35 cellular contexts compared by ENCODE assay signal in genomic region chr6:141977782-141978181, GRCh38.
DNase-seq lines count a peak whose midpoint lies in the region; ATAC-seq, FAIRE-seq and TF ChIP-seq lines count a peak whose summit lies in the region.
"Had no signal": no experiment of that assay in that cellular context is flagged by ENCODE, and none has a peak within 500 bp of the region (broad histone marks: within the 10 kb centered on the region; RNA-seq: fewer than 3 reads in every experiment).

No MANE protein-coding gene starts in this region.

- H3F3A ChIP-seq in neural cell (ENCODE audit: insufficient read depth, low read length, poor library complexity, severe bottlenecking), result no peaks in the 10 kb centered on the region

- H3K27ac ChIP-seq in HepG2 (ENCODE audit: extremely low read length, insufficient read depth, low read length), result no peak overlapping the region
- no peak overlapping the region for H3K27ac ChIP-seq in right lobe of liver
- no peak overlapping the region for H3K27ac ChIP-seq in HEK293 (ENCODE audit: extremely low read depth, low read depth, low read length)
- H3K27ac ChIP-seq in neural cell (ENCODE audit: low read length), result no peak overlapping the region
- H3K27ac ChIP-seq: 22Rv1; A549; BLaER1; BLaER1 treated with 17β-estradiol and CSF1 and Interleukin-3, amounts not matched to agents 10 nM and 100 nM; C4-2B had no signal

- TF ChIP-seq EP300 in HepG2 (IDR thresholded peaks at IDR 0.05; ENCODE audit: low read depth in 2 of 2, low read length in 2 of 2) (no peak), HepG2 (CRISPR knock-in tag; IDR thresholded peaks at IDR 0.05; ENCODE audit: borderline replicate concordance) (no peak), neural cell (conservative IDR thresholded peaks at IDR 0.05; ENCODE audit: poor library complexity, severe bottlenecking) (peak; percentile 79)

- 15% methylated on average over 2 of the region's 2 CpGs for WGBS in HepG2 (ENCODE audit: low lambda C conversion rate)
- WGBS in right lobe of liver (ENCODE audit: insufficient coverage, low coverage, low lambda C conversion rate, missing lambda C conversion rate), result 89% methylated on average over 2 of the region's 2 CpGs

- TF ChIP-seq CTCF in HepG2 (CRISPR knock-in tag; IDR thresholded peaks at IDR 0.05), result no peak
- no peak for TF ChIP-seq CTCF in right lobe of liver (IDR thresholded peaks at IDR 0.05)
- no peak for TF ChIP-seq CTCF in HEK293 (tag by site-specific recombination; IDR thresholded peaks at IDR 0.05)
- no peak for TF ChIP-seq CTCF in neural cell (IDR thresholded peaks at IDR 0.05; ENCODE audit: poor library complexity, severe bottlenecking)

- H3K4me1 ChIP-seq in HepG2 (ENCODE audit: insufficient read depth, low read length) (no peaks in the 10 kb centered on the region), right lobe of liver (no peaks in the 10 kb centered on the region), HEK293 (ENCODE audit: control insufficient read depth, insufficient read depth, low read length) (no peaks in the 10 kb centered on the region)
- H3K4me1 ChIP-seq: A549; BE2C; BLaER1; BLaER1 treated with 17β-estradiol and CSF1 and Interleukin-3, amounts not matched to agents 10 nM and 100 nM; Caco-2 had no signal

- H3K9me3 ChIP-seq in HepG2 (ENCODE audit: low read length) (no peaks in the 10 kb centered on the region), right lobe of liver (no peaks in the 10 kb centered on the region), HEK293 (ENCODE audit: control insufficient read depth, insufficient read depth, low read depth, low read length) (no peaks in the 10 kb centered on the region), neural cell (ENCODE audit: low read length) (no peaks in the 10 kb centered on the region), T-helper 17 cell (ENCODE audit: control insufficient read depth, low read length, poor library complexity, severe bottlenecking) (no peaks in the 10 kb centered on the region)
- H3K9me3 ChIP-seq: A549; BE2C; BLaER1; BLaER1 treated with 17β-estradiol and CSF1 and Interleukin-3, amounts not matched to agents 10 nM and 100 nM; Caco-2 had no signal

- intact Hi-C loops in HepG2 (cut with micrococcal nuclease; ENCODE audit: unreplicated experiment) (no loop called here), right lobe of liver (cut with DNase I) (no loop called here)

- H3K27me3 ChIP-seq in HepG2 (ENCODE audit: control insufficient read depth in 1 of 2, insufficient read depth in 2 of 2, low read length in 2 of 2) (0 out of 5 replicates have a peak, but pooled peaks cover 0 to 1% of the 10 kb centered on the region in 2 experiments), right lobe of liver (no peaks in the 10 kb centered on the region), neural cell (ENCODE audit: insufficient read depth, low read depth, low read length) (no peaks in the 10 kb centered on the region)
- H3K27me3 ChIP-seq: BE2C; BLaER1; BLaER1 treated with 17β-estradiol and CSF1 and Interleukin-3, amounts not matched to agents 10 nM and 100 nM had no signal

- DNase-seq in HepG2 (ENCODE audit: low spot score) (no peak), right lobe of liver (no peak), T-helper 17 cell (no peak)
- no peak for DNase-seq in activated CD4-positive, alpha-beta memory T cell treated with anti-CD3 and anti-CD28 coated beads, Interleukin-2, amount 10 ng/mL, durations not matched to agents 7 days and 5 days
- DNase-seq: 8988T; ACHN; AML-193; BE2C; C1 segment of cervical spinal cord; Caco-2; Calu3; CD4-positive, alpha-beta memory T cell; CD4-positive, alpha-beta T cell; CD4-positive, CD25-positive, alpha-beta regulatory T cell; CD8-positive, alpha-beta memory T cell; CD8-positive, alpha-beta T cell; COR-L47; DMS 273 treated with DMSO at 0.1 percent for 48 hours; DMS153; DMS53; DMS79; DMS79 treated with DMSO at 0.1 percent for 48 hours; DND-41; EL had no signal

- POLR2A ChIA-PET in HepG2 (lab: Yijun Ruan, JAX), result no interaction called here
- POLR2A ChIA-PET in HEK293 (lab: Yijun Ruan, JAX), result no interaction called here
- POLR2A ChIA-PET in activated CD4-positive, alpha-beta memory T cell treated with anti-CD3 and anti-CD28 coated beads, Interleukin-2, amount 10 ng/mL, durations not matched to agents 7 days and 5 days (lab: Charles Lee), result no interaction called here

- no peaks in the 10 kb centered on the region for H3K36me3 Mint-ChIP-seq in T-helper 17 cell (ENCODE audit: low read depth)
- H3K36me3 Mint-ChIP-seq in activated CD4-positive, alpha-beta memory T cell treated with anti-CD3 and anti-CD28 coated beads, Interleukin-2, amount 10 ng/mL, durations not matched to agents 7 days and 5 days (ENCODE audit: low read depth), result no peaks in the 10 kb centered on the region
- H3K36me3 Mint-ChIP-seq: CD14-positive monocyte; CD4-positive, alpha-beta memory T cell; CD4-positive, CD25-positive, alpha-beta regulatory T cell; CD8-positive, alpha-beta memory T cell; CD8-positive, alpha-beta T cell had no signal

- no TSS peak for BruUV-seq in HepG2 (replicated peaks; lab: Mats Ljungman, UMichigan)

- no peak for FAIRE-seq in HepG2 (lab: Jason Lieb, UNC)
- FAIRE-seq: A204.1, A549, D721Med had no signal

- ATAC-seq in HepG2, result no peak
- ATAC-seq in right lobe of liver, result no peak
- no peak for ATAC-seq in T-helper 17 cell
- ATAC-seq: A549; CD8-positive, alpha-beta T cell had no signal

- no peaks in the 10 kb centered on the region for H3K9me2 ChIP-seq in neural cell (ENCODE audit: insufficient read depth, low read length)

- no peak overlapping the region for H3K4me3 Mint-ChIP-seq in T-helper 17 cell
- no peak overlapping the region for H3K4me3 Mint-ChIP-seq in activated CD4-positive, alpha-beta memory T cell treated with anti-CD3 and anti-CD28 coated beads, Interleukin-2, amount 10 ng/mL, durations not matched to agents 7 days and 5 days
- H3K4me3 Mint-ChIP-seq: B cell; CD14-positive monocyte; CD4-positive, alpha-beta memory T cell; CD4-positive, alpha-beta T cell; CD4-positive, CD25-positive, alpha-beta regulatory T cell; CD8-positive, alpha-beta memory T cell; CD8-positive, alpha-beta T cell had no signal

- in situ Hi-C loops in HepG2 (cut with HindIII; ENCODE audit: extremely low pct_ligation_motif_present, low pct_unique_long_range_greater_than_20kb), result no loop called here

- no peaks in the 10 kb centered on the region for H3K9me3 Mint-ChIP-seq in activated CD4-positive, alpha-beta memory T cell treated with anti-CD3 and anti-CD28 coated beads, Interleukin-2, amount 10 ng/mL, durations not matched to agents 7 days and 5 days
- H3K9me3 Mint-ChIP-seq: CD4-positive, alpha-beta T cell; CD8-positive, alpha-beta T cell had no signal

- no peak overlapping the region for H3K4me2 ChIP-seq in HepG2 (ENCODE audit: low read depth, low read length)
- H3K4me2 ChIP-seq in neural cell (ENCODE audit: low read length), result no peak overlapping the region
- H3K4me2 ChIP-seq: A549; BLaER1; BLaER1 treated with 17β-estradiol and CSF1 and Interleukin-3, amounts not matched to agents 10 nM and 100 nM had no signal

- H3K4me3 ChIP-seq in HepG2 (replicated peaks in 1 of 3; ENCODE audit: insufficient read depth in 1 of 3, low read depth in 2 of 3, low read length in 3 of 3), result no peak overlapping the region
- H3K4me3 ChIP-seq in right lobe of liver, result no peak overlapping the region
- H3K4me3 ChIP-seq in HEK293 (ENCODE audit: low read depth, low read length), result no peak overlapping the region
- H3K4me3 ChIP-seq in neural cell (ENCODE audit: low read length), result no peak overlapping the region
- H3K4me3 ChIP-seq: A549; BLaER1; BLaER1 treated with 17β-estradiol and CSF1 and Interleukin-3, amounts not matched to agents 10 nM and 100 nM had no signal

- H3K4me1 Mint-ChIP-seq in T-helper 17 cell, result peaks cover 3% of the 10 kb centered on the region
- H3K4me1 Mint-ChIP-seq in activated CD4-positive, alpha-beta memory T cell treated with anti-CD3 and anti-CD28 coated beads, Interleukin-2, amount 10 ng/mL, durations not matched to agents 7 days and 5 days, result no peaks in the 10 kb centered on the region
- H3K4me1 Mint-ChIP-seq: B cell; CD14-positive monocyte; CD4-positive, CD25-positive, alpha-beta regulatory T cell had no signal

- no peaks in the 10 kb centered on the region for H3K27me3 Mint-ChIP-seq in T-helper 17 cell
- no peaks in the 10 kb centered on the region for H3K27me3 Mint-ChIP-seq in activated CD4-positive, alpha-beta memory T cell treated with anti-CD3 and anti-CD28 coated beads, Interleukin-2, amount 10 ng/mL, durations not matched to agents 7 days and 5 days
- H3K27me3 Mint-ChIP-seq: B cell; CD4-positive, alpha-beta memory T cell; CD4-positive, alpha-beta T cell; CD4-positive, CD25-positive, alpha-beta regulatory T cell; CD8-positive, alpha-beta memory T cell had no signal

- no peaks in the 10 kb centered on the region for H3K36me3 ChIP-seq in HepG2 (replicated peaks in 1 of 2; ENCODE audit: control insufficient read depth in 1 of 2, insufficient read depth in 2 of 2, low read length in 2 of 2)
- H3K36me3 ChIP-seq in right lobe of liver, result no peaks in the 10 kb centered on the region
- no peaks in the 10 kb centered on the region for H3K36me3 ChIP-seq in HEK293 (ENCODE audit: control insufficient read depth in 2 of 2, insufficient read depth in 1 of 2, low read length in 2 of 2)
- H3K36me3 ChIP-seq in neural cell (ENCODE audit: insufficient read depth, low read length), result no peaks in the 10 kb centered on the region
- H3K36me3 ChIP-seq: BE2C; BLaER1; BLaER1 treated with 17β-estradiol and CSF1 and Interleukin-3, amounts not matched to agents 10 nM and 100 nM had no signal

- H2AFZ ChIP-seq in HepG2 (ENCODE audit: low read length) (no peak overlapping the region), neural cell (ENCODE audit: low read depth, low read length) (no peak overlapping the region)

- no peak overlapping the region for H3K27ac Mint-ChIP-seq in T-helper 17 cell
- H3K27ac Mint-ChIP-seq in activated CD4-positive, alpha-beta memory T cell treated with anti-CD3 and anti-CD28 coated beads, Interleukin-2, amount 10 ng/mL, durations not matched to agents 7 days and 5 days, result no peak overlapping the region
- H3K27ac Mint-ChIP-seq: B cell; CD14-positive monocyte; CD4-positive, alpha-beta memory T cell; CD4-positive, alpha-beta T cell; CD4-positive, CD25-positive, alpha-beta regulatory T cell; CD8-positive, alpha-beta memory T cell; CD8-positive, alpha-beta T cell had no signal

- TF ChIP-seq RAD21 in HepG2 (CRISPR knock-in tag; IDR thresholded peaks at IDR 0.05) (no peak), neural cell (conservative IDR thresholded peaks at IDR 0.05) (no peak)

- H4K20me1 ChIP-seq in HepG2 (ENCODE audit: insufficient read depth, low read length) (no peaks in the 10 kb centered on the region), neural cell (ENCODE audit: insufficient read depth) (no peaks in the 10 kb centered on the region)
- H4K20me1 ChIP-seq: BLaER1; BLaER1 treated with 17β-estradiol and CSF1 and Interleukin-3, amounts not matched to agents 10 nM and 100 nM had no signal

- H3K79me2 ChIP-seq in HepG2 (ENCODE audit: insufficient read depth, low read length), result no peaks in the 10 kb centered on the region
- H3K79me2 ChIP-seq in neural cell (replicated peaks; ENCODE audit: insufficient read depth, low read length), result no peaks in the 10 kb centered on the region

- TF ChIP-seq POLR2A in HepG2 (IDR thresholded peaks at IDR 0.05; ENCODE audit: insufficient read depth in 1 of 2, low read depth in 2 of 2, low read length in 2 of 2) (no peak), right lobe of liver (IDR thresholded peaks at IDR 0.05) (no peak)

- H3K9ac ChIP-seq in HepG2 (ENCODE audit: insufficient read depth, low read depth, low read length) (no peak overlapping the region), neural cell (ENCODE audit: low read length) (no peak overlapping the region)
- H3K9ac ChIP-seq: BLaER1; BLaER1 treated with 17β-estradiol and CSF1 and Interleukin-3, amounts not matched to agents 10 nM and 100 nM had no signal

- CTCF ChIA-PET in HepG2 (lab: Yijun Ruan, JAX; ENCODE audit: low intra/inter-chr PET ratio, low total read pairs) (no interaction called here), HEK293 (lab: Yijun Ruan, JAX) (interaction anchor here (0.7 to 1.4 kb wide), 2 partner anchors 11 to 492 kb away, joined by 3 to 4 read pairs; no protein-coding TSS in a partner anchor)
- CTCF ChIA-PET in activated CD4-positive, alpha-beta memory T cell treated with anti-CD3 and anti-CD28 coated beads, Interleukin-2, amount 10 ng/mL, durations not matched to agents 7 days and 5 days (lab: Charles Lee), result no interaction called here

Comparison
In these comparisons a context has a peak if more than half of its experiments do, and no peak if none do; other contexts are left out.
1. Of the 63 proteins assayed by ChIP-seq in both HepG2 and HEK293: peak only in HepG2: none; only in HEK293: ATF2; in both: none; in neither: 62.